ENCODE assay signal across 14 cellular contexts in genomic region chr6:79377830-79378460, GRCh38.
DNase-seq lines count a peak whose midpoint lies in the region; ATAC-seq and TF ChIP-seq lines count a peak whose summit lies in the region.
"Had no signal": no experiment of that assay in that cellular context is flagged by ENCODE, and none has a peak within 500 bp of the region (broad histone marks: within the 10 kb centered on the region; RNA-seq: fewer than 3 reads in every experiment).

No MANE protein-coding gene starts in this region.

- ATAC-seq in HG03442 (IDR thresholded peaks at IDR 0.05; ENCODE audit: unreplicated experiment) (peak; percentile 51), sciatic nerve (peak; percentile 70)
- ATAC-seq: activated T-cell treated with anti-CD3 and anti-CD28 coated beads, Interleukin-2, amount 50 U/mL, for 4 hours had no signal

- intact Hi-C loops in sciatic nerve (cut with DNase I) = no loop called here
- intact Hi-C loops in activated T-helper 1 cell treated with anti-CD3 and anti-CD28 coated beads, Interleukin-12 subunit alpha, Interleukin-12 subunit beta, Interleukin-2, Interleukin-4 antibody, amounts not matched to agents 30 ng/mL and 10 ng/mL and 1 ng/mL, durations not matched to agents 14 hours and 24 hours and 36 hours (cut with micrococcal nuclease) = no loop called here

- no peak overlapping the region for H3K4me2 ChIP-seq in osteoblast (ENCODE audit: insufficient read depth, low read length)

- no peak overlapping the region for H3K4me3 Mint-ChIP-seq in activated T-helper 1 cell treated with anti-CD3 and anti-CD28 coated beads, Interleukin-12 subunit alpha, Interleukin-12 subunit beta, Interleukin-2, Interleukin-4 antibody, amounts not matched to agents 30 ng/mL and 10 ng/mL and 1 ng/mL, durations not matched to agents 14 hours and 24 hours and 36 hours
- H3K4me3 Mint-ChIP-seq: activated T-cell treated with anti-CD3 and anti-CD28 coated beads, Interleukin-2, amount 50 U/mL, for 4 hours had no signal

- peak; percentile 21 for DNase-seq in NOMO-1 treated with DMSO at 0.1 percent for 48 hours (lab: John Stamatoyannopoulos, UW; ENCODE audit: unreplicated experiment)
- no peak for DNase-seq in NOMO-1 treated with dmso at 0.1 percent for 144 hours (lab: John Stamatoyannopoulos, UW; ENCODE audit: unreplicated experiment)
- peak; percentile 24 for DNase-seq in epithelial cell of esophagus (ENCODE audit: low read depth)
- no peak for DNase-seq in sciatic nerve (ENCODE audit: low spot score)
- no peak for DNase-seq in osteoblast (ENCODE audit: insufficient read length, low spot score, missing footprints)
- no peak for DNase-seq in medulla oblongata (ENCODE audit: extremely low spot score)
- no peak for DNase-seq in activated T-helper 1 cell treated with anti-CD3 and anti-CD28 coated beads, Interleukin-12 subunit alpha, Interleukin-12 subunit beta, Interleukin-2, Interleukin-4 antibody, amounts not matched to agents 30 ng/mL and 10 ng/mL and 1 ng/mL, durations not matched to agents 14 hours and 24 hours and 36 hours (ENCODE audit: low spot score)
- DNase-seq: activated T-cell treated with anti-CD3 and anti-CD28 coated beads, Interleukin-2, amount 50 U/mL, for 4 hours; colonic mucosa; hypothalamus; T-helper 2 cell had no signal

- peaks cover 4% of the 10 kb centered on the region for H3K4me1 ChIP-seq in osteoblast (ENCODE audit: insufficient read depth, low read length)
- H3K4me1 ChIP-seq: colonic mucosa had no signal

- peaks cover 4% of the 10 kb centered on the region for H3K4me1 Mint-ChIP-seq in activated T-helper 1 cell treated with anti-CD3 and anti-CD28 coated beads, Interleukin-12 subunit alpha, Interleukin-12 subunit beta, Interleukin-2, Interleukin-4 antibody, amounts not matched to agents 30 ng/mL and 10 ng/mL and 1 ng/mL, durations not matched to agents 14 hours and 24 hours and 36 hours (ENCODE audit: low read depth)

- no peaks in the 10 kb centered on the region for H3K36me3 ChIP-seq in osteoblast (ENCODE audit: insufficient read depth, low read length)
- H3K36me3 ChIP-seq: colonic mucosa, HAP-1, neutrophil had no signal

- H3K9me3 Mint-ChIP-seq in activated T-helper 1 cell treated with anti-CD3 and anti-CD28 coated beads, Interleukin-12 subunit alpha, Interleukin-12 subunit beta, Interleukin-2, Interleukin-4 antibody, amounts not matched to agents 30 ng/mL and 10 ng/mL and 1 ng/mL, durations not matched to agents 14 hours and 24 hours and 36 hours = no peaks in the 10 kb centered on the region
- H3K9me3 Mint-ChIP-seq: activated T-cell treated with anti-CD3 and anti-CD28 coated beads, Interleukin-2, amount 50 U/mL, for 4 hours had no signal

- no peaks in the 10 kb centered on the region for H3K9me3 ChIP-seq in osteoblast (ENCODE audit: low read depth, low read length)
- H3K9me3 ChIP-seq: colonic mucosa, HAP-1, neutrophil had no signal

- no peaks in the 10 kb centered on the region for H3K27me3 ChIP-seq in osteoblast (ENCODE audit: insufficient read depth, low read length)
- H3K27me3 ChIP-seq: colonic mucosa, neutrophil had no signal

- no peak overlapping the region for H3K4me3 ChIP-seq in epithelial cell of esophagus (ENCODE audit: low read length)
- H3K4me3 ChIP-seq in osteoblast (ENCODE audit: insufficient read depth, low read length) = no peak overlapping the region
- H3K4me3 ChIP-seq: colonic mucosa, HAP-1 had no signal

- H2AFZ ChIP-seq in osteoblast (ENCODE audit: low read length) = no peak overlapping the region

- H3K27me3 Mint-ChIP-seq in activated T-helper 1 cell treated with anti-CD3 and anti-CD28 coated beads, Interleukin-12 subunit alpha, Interleukin-12 subunit beta, Interleukin-2, Interleukin-4 antibody, amounts not matched to agents 30 ng/mL and 10 ng/mL and 1 ng/mL, durations not matched to agents 14 hours and 24 hours and 36 hours (ENCODE audit: insufficient read depth) = no peaks in the 10 kb centered on the region

- H4K20me1 ChIP-seq in osteoblast (ENCODE audit: insufficient read depth, low read length) = no peaks in the 10 kb centered on the region

- no peaks in the 10 kb centered on the region for H3K36me3 Mint-ChIP-seq in activated T-helper 1 cell treated with anti-CD3 and anti-CD28 coated beads, Interleukin-12 subunit alpha, Interleukin-12 subunit beta, Interleukin-2, Interleukin-4 antibody, amounts not matched to agents 30 ng/mL and 10 ng/mL and 1 ng/mL, durations not matched to agents 14 hours and 24 hours and 36 hours (ENCODE audit: low read depth)

- H3K27ac Mint-ChIP-seq in activated T-helper 1 cell treated with anti-CD3 and anti-CD28 coated beads, Interleukin-12 subunit alpha, Interleukin-12 subunit beta, Interleukin-2, Interleukin-4 antibody, amounts not matched to agents 30 ng/mL and 10 ng/mL and 1 ng/mL, durations not matched to agents 14 hours and 24 hours and 36 hours = no peak overlapping the region

- H3K79me2 ChIP-seq in osteoblast (ENCODE audit: insufficient read depth, low read length) = no peaks in the 10 kb centered on the region

- TF ChIP-seq CTCF in epithelial cell of esophagus (IDR thresholded peaks at IDR 0.05; ENCODE audit: insufficient read depth, low read depth, low read length, missing control alignments) = no peak
- no peak for TF ChIP-seq CTCF in osteoblast (IDR thresholded peaks at IDR 0.05; ENCODE audit: extremely low read depth, low read depth, low read length)

- no peak overlapping the region for H3K27ac ChIP-seq in osteoblast (ENCODE audit: low read depth, low read length)
- H3K27ac ChIP-seq: colonic mucosa, neutrophil had no signal

Comparison
In these comparisons a context has a peak if more than half of its experiments do, and no peak if none do; other contexts are left out.
1. DNase-seq: peak in NOMO-1 treated with DMSO at 0.1 percent for 48 hours (single experiment) and epithelial cell of esophagus (single experiment); none in NOMO-1 treated with dmso at 0.1 percent for 144 hours (single experiment), sciatic nerve (single experiment), osteoblast (single experiment), medulla oblongata (single experiment) and activated T-helper 1 cell treated with anti-CD3 and anti-CD28 coated beads, Interleukin-12 subunit alpha, Interleukin-12 subunit beta, Interleukin-2, Interleukin-4 antibody, amounts not matched to agents 30 ng/mL and 10 ng/mL and 1 ng/mL, durations not matched to agents 14 hours and 24 hours and 36 hours (single experiment).